ENCODE assay signal across 18 cellular contexts in genomic region chr16:25121824-25122600, GRCh38.
"Had no signal": no experiment of that assay in that cellular context is flagged by ENCODE, and none has a peak within 500 bp of the region (broad histone marks: within the 10 kb centered on the region; RNA-seq: fewer than 3 reads in every experiment).

No MANE protein-coding gene starts in this region.

- ATAC-seq: left colon, left ventricle myocardium superior had no signal

- H3K27me3 Mint-ChIP-seq: naive B cell had no signal

- H3K4me1 ChIP-seq: right atrium auricular region, thyroid gland, uterus had no signal

- H3K4me1 Mint-ChIP-seq: nephron had no signal

- DNase-seq: dermis blood vessel endothelial cell; foreskin melanocyte; head of caudate nucleus; left colon; left ventricle myocardium superior; mesendoderm; naive B cell; posterior cingulate gyrus; small intestine; stimulated activated CD4-positive, alpha-beta T cell treated with anti-CD3 and anti-CD28 coated beads, Interleukin-12 subunit alpha, Interleukin-12 subunit beta, amount 100 ng/mL, for 4 hours; stimulated activated naive CD4-positive, alpha-beta T cell treated with Interleukin-2 at 50 U/mL for 16 hours; thyroid gland; upper lobe of left lung; uterus had no signal

- H2AFZ ChIP-seq: hepatocyte had no signal

- H3K27ac ChIP-seq: hepatocyte, right atrium auricular region, thyroid gland, upper lobe of left lung, uterus had no signal

- H3K4me3 ChIP-seq: hepatocyte, right atrium auricular region, thyroid gland, upper lobe of left lung, uterus had no signal

- H3K4me3 Mint-ChIP-seq: naive B cell, nephron had no signal

- H3K9me3 Mint-ChIP-seq: naive B cell, nephron had no signal

- H3K4me2 ChIP-seq: hepatocyte had no signal

- FAIRE-seq: colon, small intestine had no signal

- H3K9me3 ChIP-seq: right atrium auricular region, thyroid gland, upper lobe of left lung, uterus had no signal

- H3K27me3 ChIP-seq: hepatocyte, right atrium auricular region, thyroid gland, upper lobe of left lung, uterus had no signal

- H3K36me3 ChIP-seq: thyroid gland, uterus had no signal
